In genomic region chr7:79547132-79547531, GRCh38 we compare ENCODE assay signal across 11 cellular contexts.
"Had no signal": no experiment of that assay in that cellular context is flagged by ENCODE, and none has a peak within 500 bp of the region (broad histone marks: within the 10 kb centered on the region; RNA-seq: fewer than 3 reads in every experiment).

No MANE protein-coding gene starts in this region.

- H3K9me3 ChIP-seq: HAP-1 had no signal

- H3K4me1 ChIP-seq: HAP-1 had no signal

- H2AFZ ChIP-seq: GM23248, GM23338 had no signal

- ATAC-seq: GM23338, HCT116 had no signal

- H3K4me3 ChIP-seq: GM23248, GM23338, HAP-1 had no signal

- DNase-seq: GM23248, GOT3, H7, H9, HCEC 1CT, HFFc6 had no signal

- H3K4me2 ChIP-seq: GM23338 had no signal

- H3K27ac ChIP-seq: GM23248 had no signal

- H3K36me3 ChIP-seq: HAP-1 had no signal

- H3K9ac ChIP-seq: GM23248 had no signal

- FAIRE-seq: H1, H54 had no signal
